In the genomic region with DNA sequence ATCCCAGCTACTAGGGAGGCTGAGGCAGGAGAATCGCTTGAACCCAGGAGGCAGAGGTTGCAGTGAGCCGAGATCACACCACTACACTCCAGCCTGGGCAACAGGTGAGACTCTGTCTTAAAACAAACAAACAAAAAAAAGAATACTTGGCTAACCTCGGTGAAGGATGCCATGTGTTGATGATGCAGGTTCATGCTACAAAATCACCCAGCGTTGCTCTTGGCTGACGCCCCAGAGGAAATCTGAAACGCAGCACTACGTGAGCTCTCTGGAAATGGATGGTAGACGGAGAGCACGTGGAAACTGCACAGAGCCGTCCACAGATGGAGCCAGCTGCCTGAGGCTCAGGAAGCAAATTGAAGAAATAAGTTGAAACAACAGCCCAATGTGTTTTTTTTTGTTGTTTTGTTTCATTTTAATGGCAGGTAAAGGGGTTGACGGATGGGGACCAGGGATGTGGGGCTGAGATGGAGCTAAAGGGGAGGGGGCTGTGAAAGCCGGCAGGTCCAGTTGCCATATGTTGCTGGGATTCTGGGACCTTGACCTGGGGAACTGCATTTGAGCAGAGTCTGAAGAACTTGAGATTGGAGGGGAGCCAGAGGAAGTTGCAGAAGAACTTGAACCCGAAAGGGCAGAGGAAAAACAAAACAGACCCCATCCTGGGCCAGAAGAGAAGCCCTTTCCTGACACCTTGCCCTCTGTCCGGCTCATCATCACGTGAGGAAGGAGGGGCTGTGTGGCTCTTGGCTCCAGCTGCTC, we compare ENCODE assay signal across 8 cellular contexts. TPM values are rescaled to one million over a fixed set of nuclear protein-coding genes. Genes with fewer than 3 reads are reported as not detected.
DNase-seq lines count a peak whose midpoint lies in the region; ATAC-seq and TF ChIP-seq lines count a peak whose summit lies in the region.

No MANE protein-coding gene starts in this region.

- peak overlapping the region in 1 of 2 donors; percentile 25 for H3K9ac ChIP-seq in duodenal mucosa (ENCODE audit: low read depth in 1 of 2, low read length in 2 of 2)

- H3K79me2 ChIP-seq in OCI-LY7 (ENCODE audit: insufficient read depth, low read depth, low read length), result no peaks in the 10 kb centered on the region

- peak; percentile 49 for TF ChIP-seq CTCF in OCI-LY7 (conservative IDR thresholded peaks at IDR 0.05; ENCODE audit: low read length)

- no peaks in the 10 kb centered on the region for H3K9me2 ChIP-seq in OCI-LY7 (ENCODE audit: insufficient read depth, low read length)

- CTCF ChIA-PET in OCI-LY7 (lab: Charles Lee; ENCODE audit: unreplicated experiment), result no interaction called here

- no TSS peak for BruUV-seq in OCI-LY7 (replicated peaks; lab: Mats Ljungman, UMichigan)

- H3K27ac ChIP-seq in OCI-LY7 (ENCODE audit: low read depth, low read length, poor library complexity, severe bottlenecking) (peak overlapping the region; percentile 12), duodenal mucosa (ENCODE audit: low read depth, low read length) (no peak overlapping the region)

- peak; percentile 28 for DNase-seq in NCI-H748 (lab: John Stamatoyannopoulos, UW; ENCODE audit: unreplicated experiment)
- no peak for DNase-seq in NCI-H748 treated with DMSO at 0.1 percent for 48 hours (lab: John Stamatoyannopoulos, UW)
- peak; percentile 64 for DNase-seq in OCI-LY7 (ENCODE audit: low spot score)
- no peak for DNase-seq in central memory CD4-positive, alpha-beta T cell

- peak overlapping the region; percentile 50; the same call in 1 of the 2 replicates for H2AFZ ChIP-seq in OCI-LY7 (ENCODE audit: low read length)
- H2AFZ ChIP-seq in neuron (ENCODE audit: low read depth, low read length), result peak overlapping the region; percentile 60

- H3K36me3 ChIP-seq in OCI-LY7 (ENCODE audit: insufficient read depth, low read length) (no peaks in the 10 kb centered on the region), duodenal mucosa (ENCODE audit: control insufficient read depth in 1 of 2, insufficient read depth in 2 of 2, low read length in 2 of 2) (no peaks in the 10 kb centered on the region), neuron (ENCODE audit: insufficient read depth, low read length) (no peaks in the 10 kb centered on the region)

- POLR2A ChIA-PET in OCI-LY7 (lab: Charles Lee), result interaction anchor here (0.5 to 3.2 kb wide), 6 partner anchors 8 to 271 kb away, joined by 3 to 16 read pairs (median 3); partner anchors contain the start of gene MANBAL

- H3K9me3 ChIP-seq in OCI-LY7 (ENCODE audit: low read length), result no peaks in the 10 kb centered on the region
- no peaks in the 10 kb centered on the region for H3K9me3 ChIP-seq in duodenal mucosa (ENCODE audit: control insufficient read depth in 1 of 2, low read length in 2 of 2)
- H3K9me3 ChIP-seq in neuron (ENCODE audit: low read length), result no peaks in the 10 kb centered on the region

- ATAC-seq in HG02678 (IDR thresholded peaks at IDR 0.05; ENCODE audit: unreplicated experiment) (peak; percentile 47), GM18873 (IDR thresholded peaks at IDR 0.05; ENCODE audit: low FRiP score, unreplicated experiment) (no peak)

- H3K27me3 ChIP-seq in duodenal mucosa (ENCODE audit: control insufficient read depth in 1 of 2, insufficient read depth in 2 of 2, low read length in 2 of 2) (no peaks in the 10 kb centered on the region), neuron (ENCODE audit: insufficient read depth, low read length) (no peaks in the 10 kb centered on the region)

- H3K4me1 ChIP-seq in OCI-LY7 (ENCODE audit: insufficient read depth, low read length, poor library complexity, severe bottlenecking) (peaks cover 47% of the 10 kb centered on the region), duodenal mucosa (ENCODE audit: control insufficient read depth in 1 of 2, insufficient read depth in 2 of 2, low read length in 2 of 2) (peaks cover 10% of the 10 kb centered on the region in 2 donors), neuron (ENCODE audit: insufficient read depth, low read length) (peaks cover 17% of the 10 kb centered on the region)

- no peak overlapping the region for H3K4me3 ChIP-seq in OCI-LY7 (ENCODE audit: low read depth, low read length, poor library complexity, severe bottlenecking)
- peak overlapping the region; percentile 14 to 48 for H3K4me3 ChIP-seq in duodenal mucosa (ENCODE audit: low read depth in 1 of 2, low read length in 2 of 2)
- H3K4me3 ChIP-seq in neuron (ENCODE audit: low read length), result no peak overlapping the region

- no peaks in the 10 kb centered on the region for H4K20me1 ChIP-seq in OCI-LY7 (ENCODE audit: insufficient read depth, low read length)

- intact Hi-C loops in OCI-LY7 (cut with micrococcal nuclease; ENCODE audit: unreplicated experiment), result no loop called here

- H3K4me2 ChIP-seq in OCI-LY7 (ENCODE audit: low read length), result peak overlapping the region; percentile 36

RNA-seq across cellular contexts. Expression of gene MANBAL, which starts 12.8 kb away (rescaled TPM):
- total RNA-seq in OCI-LY7 (2014; rRNA removed; shearing (Covaris generic)), result 2.7 and 5.7 TPM in 2 replicates
- 12.7 and 13.0 TPM in 2 replicates for total RNA-seq in OCI-LY7 (2022)

RNA-seq across cellular contexts. Expression of gene GHRH, which starts 15.1 kb away (rescaled TPM):
- total RNA-seq in OCI-LY7 (2014; rRNA removed; shearing (Covaris generic)), result not detected in 2 replicates
- total RNA-seq in OCI-LY7 (2022), result not detected in 2 replicates

Comparison
In these comparisons a context has a peak if more than half of its experiments do, and no peak if none do; other contexts are left out.
1. DNase-seq: peak in NCI-H748 (single experiment) and OCI-LY7 (single experiment); none in NCI-H748 treated with DMSO at 0.1 percent for 48 hours (single experiment) and central memory CD4-positive, alpha-beta T cell (single experiment).
2. H3K4me3 ChIP-seq: peak in duodenal mucosa (2 of 2); none in OCI-LY7 (single experiment) and neuron (single experiment).